In the genomic region with DNA sequence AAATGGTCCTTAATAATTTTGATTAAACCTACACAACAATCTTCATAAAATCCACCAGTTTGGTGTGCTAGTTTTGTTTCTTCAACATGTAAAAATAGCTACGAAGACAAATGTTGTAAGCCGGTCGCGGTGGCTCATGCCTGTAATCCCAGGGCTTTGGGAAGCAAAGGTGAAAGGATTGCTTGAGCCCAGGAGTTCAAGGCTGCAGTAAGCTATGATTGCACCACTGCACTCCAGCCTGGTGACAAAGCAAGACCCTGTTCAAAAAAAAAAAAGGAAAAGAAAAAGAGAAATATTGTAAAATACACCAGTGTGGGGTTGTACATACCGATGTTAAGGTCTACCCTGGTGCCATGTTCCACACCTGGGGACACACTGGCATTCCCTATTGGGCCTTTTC, we compare ENCODE assay signal across 11 cellular contexts.
DNase-seq lines count a peak whose midpoint lies in the region; ATAC-seq and TF ChIP-seq lines count a peak whose summit lies in the region.
"Had no signal": no experiment of that assay in that cellular context is flagged by ENCODE, and none has a peak within 500 bp of the region (broad histone marks: within the 10 kb centered on the region; RNA-seq: fewer than 3 reads in every experiment).

No MANE protein-coding gene starts in this region.

- no TSS peak for BruUV-seq in PC-3 (replicated peaks; lab: Mats Ljungman, UMichigan)

- TF ChIP-seq CTCF in PC-3 (conservative IDR thresholded peaks at IDR 0.05; ENCODE audit: low read depth, low read length): no peak
- no peak for TF ChIP-seq CTCF in dorsolateral prefrontal cortex (IDR thresholded peaks at IDR 0.05 in 54 of 56, conservative IDR thresholded peaks at IDR 0.05 in 2 of 56; ENCODE audit: low read depth in 1 of 56, partially characterized antibody in 56 of 56)
- TF ChIP-seq CTCF in natural killer cell (IDR thresholded peaks at IDR 0.05): no peak
- no peak for TF ChIP-seq CTCF in tibial artery (IDR thresholded peaks at IDR 0.05)

- CTCF ChIA-PET in PC-3 (lab: Charles Lee): no interaction called here

- intact Hi-C loops in PC-3 (cut with micrococcal nuclease): no loop called here
- intact Hi-C loops in dorsolateral prefrontal cortex (cut with DNase I): no loop called here
- intact Hi-C loops in natural killer cell (cut with micrococcal nuclease): no loop called here
- intact Hi-C loops in tibial artery (cut with DNase I; ENCODE audit: low total_unique reads): no loop called here

- peak overlapping the region; percentile 57; the same call in 1 of the 2 replicates for H3K27ac ChIP-seq in PC-3 (ENCODE audit: low read length)
- H3K27ac ChIP-seq in dorsolateral prefrontal cortex: peak overlapping the region in 38 of 59 donors; percentile 4 to 96 (median 77)
- H3K27ac ChIP-seq in tibial artery: no peak overlapping the region

- H3K4me1 ChIP-seq in PC-3 (ENCODE audit: insufficient read depth, low read length): peaks cover 75% of the 10 kb centered on the region
- peaks cover 0 to 43% (median 9%) of the 10 kb centered on the region in 4 donors for H3K4me1 ChIP-seq in tibial artery

- H3K4me1 Mint-ChIP-seq in natural killer cell: peaks cover 24 to 26% of the 10 kb centered on the region in 2 donors

- no peaks in the 10 kb centered on the region for H3K9me3 Mint-ChIP-seq in natural killer cell
- H3K9me3 Mint-ChIP-seq: CD4-positive, alpha-beta T cell had no signal

- no peak overlapping the region for H3K9ac ChIP-seq in PC-3 (ENCODE audit: low read length)

- H3K36me3 ChIP-seq in PC-3 (ENCODE audit: low read depth, low read length) (no peaks in the 10 kb centered on the region; the same call in 1 of the 2 replicates), tibial artery (no peaks in the 10 kb centered on the region)

- DNase-seq in PC-3 (no peak), dorsolateral prefrontal cortex (no peak), natural killer cell (no peak), tibial artery (no peak)
- DNase-seq: CD4-positive, alpha-beta T cell; DMS79; GOT3; H9 had no signal

- H3K36me3 Mint-ChIP-seq in natural killer cell: no peaks in the 10 kb centered on the region

- no peaks in the 10 kb centered on the region for H3K27me3 Mint-ChIP-seq in natural killer cell (ENCODE audit: low read depth in 2 of 2)

- H3K9me2 ChIP-seq in PC-3 (replicated peaks; ENCODE audit: low read length): no peaks in the 10 kb centered on the region

- H2AFZ ChIP-seq in PC-3 (ENCODE audit: low read length): no peak overlapping the region

- POLR2A ChIA-PET in PC-3 (lab: Charles Lee; ENCODE audit: unreplicated experiment): no interaction called here

- H3K4me3 ChIP-seq in PC-3 (ENCODE audit: low read length) (no peak overlapping the region), dorsolateral prefrontal cortex (no peak overlapping the region), tibial artery (no peak overlapping the region)
- H3K4me3 ChIP-seq: GM12878 had no signal

- no peak overlapping the region for H3K4me2 ChIP-seq in PC-3 (ENCODE audit: low read length)

- H3K79me2 ChIP-seq in PC-3 (ENCODE audit: low read length): peaks cover 76% of the 10 kb centered on the region

- H3K27me3 ChIP-seq in PC-3 (ENCODE audit: low read length): no peaks in the 10 kb centered on the region
- H3K27me3 ChIP-seq in dorsolateral prefrontal cortex: no peaks in the 10 kb centered on the region
- no peaks in the 10 kb centered on the region for H3K27me3 ChIP-seq in tibial artery

- no peak overlapping the region for H3K4me3 Mint-ChIP-seq in natural killer cell
- H3K4me3 Mint-ChIP-seq: CD4-positive, alpha-beta T cell had no signal

- ATAC-seq in PC-3: no peak
- no peak for ATAC-seq in natural killer cell
- no peak for ATAC-seq in GM19467 (IDR thresholded peaks at IDR 0.05; ENCODE audit: unreplicated experiment)
- ATAC-seq in GM21528 (IDR thresholded peaks at IDR 0.05; ENCODE audit: low FRiP score, unreplicated experiment): no peak
- ATAC-seq: GM12878 had no signal

- no peaks in the 10 kb centered on the region for H4K20me1 ChIP-seq in PC-3 (ENCODE audit: low read length)

- peak overlapping the region; percentile 62 to 74 for H3K27ac Mint-ChIP-seq in natural killer cell
- H3K27ac Mint-ChIP-seq: CD4-positive, alpha-beta T cell had no signal

- H3F3A ChIP-seq in PC-3 (ENCODE audit: low read length, unreplicated experiment): peaks cover 7% of the 10 kb centered on the region

- H3K9me3 ChIP-seq in PC-3 (ENCODE audit: low read length) (no peaks in the 10 kb centered on the region), tibial artery (no peaks in the 10 kb centered on the region)

Comparison
In these comparisons a context has a peak if more than half of its experiments do, and no peak if none do; other contexts are left out.
1. H3K27ac ChIP-seq: peak in PC-3 (single experiment) and dorsolateral prefrontal cortex (38 of 59); none in tibial artery (0 of 2).